In the genomic region with DNA sequence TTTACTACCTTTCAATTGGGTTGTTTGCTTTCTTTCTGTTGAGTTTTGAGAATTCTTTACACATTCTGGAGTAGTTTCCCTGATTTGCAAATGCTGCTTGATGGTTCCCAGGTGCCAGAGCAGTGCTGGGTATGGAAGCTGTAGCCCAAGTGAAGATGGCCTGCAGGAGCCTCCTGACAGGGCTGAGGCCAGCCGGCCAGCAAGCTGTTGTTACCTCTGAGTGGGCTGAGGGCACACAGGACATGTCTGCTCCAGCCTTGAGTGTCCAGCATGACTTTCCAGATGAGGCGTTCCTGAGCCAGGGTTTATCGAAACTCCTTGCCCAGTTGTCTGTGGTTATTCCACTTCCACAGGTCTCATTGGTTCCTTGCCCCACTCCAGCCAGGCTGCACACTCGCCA, we compare ENCODE assay signal across 27 cellular contexts.
"Had no signal": no experiment of that assay in that cellular context is flagged by ENCODE, and none has a peak within 500 bp of the region (broad histone marks: within the 10 kb centered on the region; RNA-seq: fewer than 3 reads in every experiment).

No MANE protein-coding gene starts in this region.

- H3K4me3 ChIP-seq: ascending aorta, body of pancreas, MG63, Peyer's patch had no signal

- H3K4me1 ChIP-seq: Peyer's patch had no signal

- H3K9me3 Mint-ChIP-seq: activated naive CD4-positive, alpha-beta T cell treated with anti-CD3 and anti-CD28 coated beads, Interleukin-2, amount 50 U/mL, for 72 hours; activated naive CD8-positive, alpha-beta T cell treated with anti-CD3 and anti-CD28 coated beads, Interleukin-2, amount 50 U/mL, for 24 hours; activated T-cell treated with anti-CD3 and anti-CD28 coated beads, Interleukin-2, amount 50 U/mL, for 24 hours; activated T-helper 1 cell treated with anti-CD3 and anti-CD28 coated beads, Interleukin-12 subunit alpha, Interleukin-12 subunit beta, Interleukin-2, Interleukin-4 antibody, amounts not matched to agents 30 ng/mL and 10 ng/mL and 1 ng/mL, durations not matched to agents 14 hours and 24 hours and 36 hours; T-helper 1 cell treated with Interleukin-12 subunit alpha and Interleukin-12 subunit beta and Interleukin-4 antibody, amounts not matched to agents 30 μg/mL and 1 μg/mL, for 36 hours had no signal

- H3K27me3 ChIP-seq: ascending aorta, body of pancreas, MG63, Peyer's patch had no signal

- H3K27ac Mint-ChIP-seq: activated CD8-positive, alpha-beta memory T cell treated with anti-CD3 and anti-CD28 coated beads, Interleukin-2, amount 10 ng/mL, durations not matched to agents 7 days and 5 days; activated naive CD4-positive, alpha-beta T cell treated with anti-CD3 and anti-CD28 coated beads, Interleukin-2, amount 50 U/mL, for 72 hours; activated naive CD8-positive, alpha-beta T cell treated with anti-CD3 and anti-CD28 coated beads, Interleukin-2, amount 50 U/mL, for 24 hours; activated T-cell treated with anti-CD3 and anti-CD28 coated beads, Interleukin-2, amount 50 U/mL, for 24 hours; activated T-helper 1 cell treated with anti-CD3 and anti-CD28 coated beads, Interleukin-12 subunit alpha, Interleukin-12 subunit beta, Interleukin-2, Interleukin-4 antibody, amounts not matched to agents 30 ng/mL and 10 ng/mL and 1 ng/mL, durations not matched to agents 14 hours and 24 hours and 36 hours; T-helper 1 cell treated with Interleukin-12 subunit alpha and Interleukin-12 subunit beta and Interleukin-4 antibody, amounts not matched to agents 30 μg/mL and 1 μg/mL, for 36 hours; WTC11 had no signal

- H3K36me3 Mint-ChIP-seq: activated CD8-positive, alpha-beta memory T cell treated with anti-CD3 and anti-CD28 coated beads, Interleukin-2, amount 10 ng/mL, durations not matched to agents 7 days and 5 days; activated naive CD4-positive, alpha-beta T cell treated with anti-CD3 and anti-CD28 coated beads, Interleukin-2, amount 50 U/mL, for 72 hours had no signal

- H3K27ac ChIP-seq: ascending aorta, body of pancreas, Peyer's patch had no signal

- H3K4me3 Mint-ChIP-seq: activated CD8-positive, alpha-beta memory T cell treated with anti-CD3 and anti-CD28 coated beads, Interleukin-2, amount 10 ng/mL, durations not matched to agents 7 days and 5 days; activated naive CD8-positive, alpha-beta T cell treated with anti-CD3 and anti-CD28 coated beads, Interleukin-2, amount 50 U/mL, for 24 hours; activated T-cell treated with anti-CD3 and anti-CD28 coated beads, Interleukin-2, amount 50 U/mL, for 24 hours; activated T-helper 1 cell treated with anti-CD3 and anti-CD28 coated beads, Interleukin-12 subunit alpha, Interleukin-12 subunit beta, Interleukin-2, Interleukin-4 antibody, amounts not matched to agents 30 ng/mL and 10 ng/mL and 1 ng/mL, durations not matched to agents 14 hours and 24 hours and 36 hours; T-helper 1 cell treated with Interleukin-12 subunit alpha and Interleukin-12 subunit beta and Interleukin-4 antibody, amounts not matched to agents 30 μg/mL and 1 μg/mL, for 36 hours; WTC11 had no signal

- H3K36me3 ChIP-seq: ascending aorta, MG63, Peyer's patch had no signal

- ATAC-seq: activated CD8-positive, alpha-beta memory T cell treated with anti-CD3 and anti-CD28 coated beads, Interleukin-2, amount 10 ng/mL, durations not matched to agents 7 days and 5 days; activated naive CD4-positive, alpha-beta T cell treated with anti-CD3 and anti-CD28 coated beads, Interleukin-2, amount 50 U/mL, for 72 hours; activated naive CD8-positive, alpha-beta T cell treated with anti-CD3 and anti-CD28 coated beads, Interleukin-2, amount 50 U/mL, for 24 hours; body of pancreas; WTC11 had no signal

- H3K9me3 ChIP-seq: ascending aorta, body of pancreas, MG63, Peyer's patch had no signal

- DNase-seq: activated CD4-positive, alpha-beta T cell treated with anti-CD3 and anti-CD28 coated beads for 48 hours; activated CD4-positive, alpha-beta T cell treated with anti-CD3 and anti-CD28 coated beads, Interleukin-2, amount 50 U/mL, for 4 hours; activated CD4-positive, CD25-positive, alpha-beta regulatory T cell treated with anti-CD3 and anti-CD28 coated beads, Interleukin-2, amount 50 U/mL, for 72 hours; activated CD8-positive, alpha-beta memory T cell treated with anti-CD3 and anti-CD28 coated beads, Interleukin-2, amount 10 ng/mL, durations not matched to agents 7 days and 5 days; activated effector memory CD4-positive, alpha-beta T cell treated with Interleukin-2 at 50 U/mL for 16 hours; activated naive CD4-positive, alpha-beta T cell treated with Interleukin-2 at 50 U/mL for 16 hours; activated naive CD8-positive, alpha-beta T cell treated with anti-CD3 and anti-CD28 coated beads, Interleukin-2, amount 50 U/mL, for 24 hours; activated T-cell treated with anti-CD3 and anti-CD28 coated beads, Interleukin-2, amount 50 U/mL, for 24 hours; amniotic stem cell; body of pancreas; MG63; MV-4-11; NCI-H1105; NCI-H1436; NCI-H1694 treated with DMSO at 0.1 percent for 48 hours; NCI-H2029 treated with DMSO at 0.1 percent for 48 hours; NCI-H510A treated with DMSO at 0.1 percent for 48 hours; NCI-H69; NK-92 treated with Interleukin-12 subunit alpha and Interleukin-12 subunit beta, amount 100 ng/mL, for 24 hours; OCI-M1; Peyer's patch; SHP77 had no signal
